ENCODE assay signal across 23 cellular contexts in the genomic region with DNA sequence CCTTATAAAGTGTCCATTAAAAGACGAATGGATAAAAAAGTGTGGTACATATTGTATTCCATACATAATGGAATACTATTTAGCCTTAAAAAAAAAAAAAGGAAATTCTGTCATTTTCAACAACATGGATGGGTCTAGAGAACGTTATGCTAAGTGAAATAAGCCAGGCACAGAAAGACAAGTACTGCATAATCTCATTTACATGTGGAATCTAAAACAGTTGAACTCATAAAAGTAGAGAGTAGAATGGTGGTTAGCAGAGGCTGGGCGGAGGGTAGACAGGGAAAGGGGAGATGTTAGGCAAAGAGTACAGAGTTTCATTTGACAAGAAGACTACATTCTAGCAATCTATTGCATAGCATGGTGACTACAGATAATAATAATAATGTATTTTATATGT. TPM values are rescaled to one million over a fixed set of nuclear protein-coding genes. Genes with fewer than 3 reads are reported as not detected.
A peak's percentile ranks its signal among the peaks of the same experiment; 100 is the strongest.
DNase-seq lines count a peak whose midpoint lies in the region; ATAC-seq lines count a peak whose summit lies in the region.
"Had no signal": no experiment of that assay in that cellular context is flagged by ENCODE, and none has a peak within 500 bp of the region (broad histone marks: within the 10 kb centered on the region; RNA-seq: fewer than 3 reads in every experiment).

No MANE protein-coding gene starts in this region.

- H3K4me1 Mint-ChIP-seq in activated CD4-positive, alpha-beta T cell treated with anti-CD3 and anti-CD28 coated beads, Interleukin-2, amount 10 ng/mL, durations not matched to agents 7 days and 5 days: peaks cover 42% of the 10 kb centered on the region
- H3K4me1 Mint-ChIP-seq in dendritic cell treated with granulocyte-macrophage colony-stimulating factor and Interleukin-4, amounts not matched to agents 40 ng/mL and 50 ng/mL, for 4 days (ENCODE audit: low read depth): peaks cover 62% of the 10 kb centered on the region
- H3K4me1 Mint-ChIP-seq in stimulated activated memory B cell treated with anti-CD40 and anti-IgM and Interleukin-4, amounts not matched to agents 10 μg/mL and 1 μg/mL and 100 μg/mL, for 72 hours: peaks cover 72% of the 10 kb centered on the region
- H3K4me1 Mint-ChIP-seq: WTC11 had no signal

- peaks cover 8% of the 10 kb centered on the region for H3K9me3 Mint-ChIP-seq in activated CD4-positive, alpha-beta T cell treated with anti-CD3 and anti-CD28 coated beads, Interleukin-2, amount 10 ng/mL, durations not matched to agents 7 days and 5 days
- no peaks in the 10 kb centered on the region for H3K9me3 Mint-ChIP-seq in dendritic cell treated with granulocyte-macrophage colony-stimulating factor and Interleukin-4, amounts not matched to agents 40 ng/mL and 50 ng/mL, for 4 days
- peaks cover 3% of the 10 kb centered on the region for H3K9me3 Mint-ChIP-seq in stimulated activated memory B cell treated with anti-CD40 and anti-IgM and Interleukin-4, amounts not matched to agents 10 μg/mL and 1 μg/mL and 100 μg/mL, for 72 hours
- H3K9me3 Mint-ChIP-seq: activated naive CD4-positive, alpha-beta T cell treated with anti-CD3 and anti-CD28 coated beads, Interleukin-2, amount 10 ng/mL, durations not matched to agents 7 days and 5 days had no signal

- no peak overlapping the region for H3K27ac Mint-ChIP-seq in activated CD4-positive, alpha-beta T cell treated with anti-CD3 and anti-CD28 coated beads, Interleukin-2, amount 10 ng/mL, durations not matched to agents 7 days and 5 days
- peak overlapping the region; percentile 65 for H3K27ac Mint-ChIP-seq in dendritic cell treated with granulocyte-macrophage colony-stimulating factor and Interleukin-4, amounts not matched to agents 40 ng/mL and 50 ng/mL, for 4 days
- H3K27ac Mint-ChIP-seq in stimulated activated memory B cell treated with anti-CD40 and anti-IgM and Interleukin-4, amounts not matched to agents 10 μg/mL and 1 μg/mL and 100 μg/mL, for 72 hours: peak overlapping the region; percentile 55
- H3K27ac Mint-ChIP-seq: activated naive CD4-positive, alpha-beta T cell treated with anti-CD3 and anti-CD28 coated beads, Interleukin-2, amount 10 ng/mL, durations not matched to agents 7 days and 5 days; neural progenitor cell; WTC11 had no signal

- H3K36me3 ChIP-seq in H7 (replicated peaks; ENCODE audit: control insufficient read depth, insufficient read depth, low read length): no peaks in the 10 kb centered on the region
- H3K36me3 ChIP-seq: neural progenitor cell, thoracic aorta had no signal

- no peaks in the 10 kb centered on the region for H3K27me3 Mint-ChIP-seq in activated CD4-positive, alpha-beta T cell treated with anti-CD3 and anti-CD28 coated beads, Interleukin-2, amount 10 ng/mL, durations not matched to agents 7 days and 5 days
- H3K27me3 Mint-ChIP-seq in dendritic cell treated with granulocyte-macrophage colony-stimulating factor and Interleukin-4, amounts not matched to agents 40 ng/mL and 50 ng/mL, for 4 days: no peaks in the 10 kb centered on the region
- H3K27me3 Mint-ChIP-seq in stimulated activated memory B cell treated with anti-CD40 and anti-IgM and Interleukin-4, amounts not matched to agents 10 μg/mL and 1 μg/mL and 100 μg/mL, for 72 hours: no peaks in the 10 kb centered on the region
- H3K27me3 Mint-ChIP-seq: activated naive CD4-positive, alpha-beta T cell treated with anti-CD3 and anti-CD28 coated beads, Interleukin-2, amount 10 ng/mL, durations not matched to agents 7 days and 5 days had no signal

- POLR2A ChIA-PET in activated CD4-positive, alpha-beta T cell treated with anti-CD3 and anti-CD28 coated beads, Interleukin-2, amount 10 ng/mL, durations not matched to agents 7 days and 5 days (lab: Charles Lee): no interaction called here

- peak overlapping the region; percentile 2 for H3K4me3 Mint-ChIP-seq in activated CD4-positive, alpha-beta T cell treated with anti-CD3 and anti-CD28 coated beads, Interleukin-2, amount 10 ng/mL, durations not matched to agents 7 days and 5 days
- peak overlapping the region; percentile 70 for H3K4me3 Mint-ChIP-seq in dendritic cell treated with granulocyte-macrophage colony-stimulating factor and Interleukin-4, amounts not matched to agents 40 ng/mL and 50 ng/mL, for 4 days
- peak overlapping the region; percentile 68 for H3K4me3 Mint-ChIP-seq in stimulated activated memory B cell treated with anti-CD40 and anti-IgM and Interleukin-4, amounts not matched to agents 10 μg/mL and 1 μg/mL and 100 μg/mL, for 72 hours
- H3K4me3 Mint-ChIP-seq: neural progenitor cell, WTC11 had no signal

- ATAC-seq in stimulated activated memory B cell treated with anti-CD40 and anti-IgM and Interleukin-4, amounts not matched to agents 10 μg/mL and 1 μg/mL and 100 μg/mL, for 72 hours: no peak
- ATAC-seq: body of pancreas, foreskin keratinocyte, WTC11 had no signal

- H3K4me3 ChIP-seq in H7 (ENCODE audit: insufficient read depth, low read depth, low read length): no peak overlapping the region
- H3K4me3 ChIP-seq: BLaER1, body of pancreas, GM23248, neural progenitor cell, smooth muscle cell had no signal

- CTCF ChIA-PET in activated CD4-positive, alpha-beta T cell treated with anti-CD3 and anti-CD28 coated beads, Interleukin-2, amount 10 ng/mL, durations not matched to agents 7 days and 5 days (lab: Charles Lee): no interaction called here

- DNase-seq in activated CD4-positive, alpha-beta T cell treated with anti-CD3 and anti-CD28 coated beads, Interleukin-2, amount 10 ng/mL, durations not matched to agents 7 days and 5 days: no peak
- DNase-seq in activated CD4-positive, alpha-beta T cell treated with anti-CD3 and anti-CD28 coated beads, Interleukin-2, amount 50 U/mL, for 48 hours: no peak
- DNase-seq in NCI-H526 treated with DMSO at 0.1 percent for 48 hours (lab: John Stamatoyannopoulos, UW) (peak; percentile 55), cerebellar cortex (ENCODE audit: low spot score) (no peak), COLO829 (ENCODE audit: low spot score) (no peak), H7 (no peak)
- DNase-seq: activated naive CD4-positive, alpha-beta T cell treated with anti-CD3 and anti-CD28 coated beads, Interleukin-2, amount 10 ng/mL, durations not matched to agents 7 days and 5 days; body of pancreas; foreskin keratinocyte; GM23248; hippocampal formation; NK-92 treated with Interleukin-12 subunit alpha and Interleukin-12 subunit beta, amount 100 ng/mL, for 24 hours; stimulated activated CD8-positive, alpha-beta memory T cell treated with anti-CD3 and anti-CD28 coated beads, Interleukin-4, amount 100 ng/mL, for 48 hours had no signal

- intact Hi-C loops in dendritic cell treated with granulocyte-macrophage colony-stimulating factor and Interleukin-4, amounts not matched to agents 40 ng/mL and 50 ng/mL, for 4 days (cut with micrococcal nuclease): loop anchor here (10.0 kb wide), 1 partner anchor 212 kb away; the partner anchor contains the start of gene CERS2

- no peaks in the 10 kb centered on the region for H3K27me3 ChIP-seq in H7 (ENCODE audit: control insufficient read depth, insufficient read depth, low read length)
- H3K27me3 ChIP-seq: BLaER1, body of pancreas, foreskin keratinocyte, neural progenitor cell had no signal

- H3K36me3 Mint-ChIP-seq in activated CD4-positive, alpha-beta T cell treated with anti-CD3 and anti-CD28 coated beads, Interleukin-2, amount 10 ng/mL, durations not matched to agents 7 days and 5 days (ENCODE audit: low read depth): peaks cover 47% of the 10 kb centered on the region
- H3K36me3 Mint-ChIP-seq in dendritic cell treated with granulocyte-macrophage colony-stimulating factor and Interleukin-4, amounts not matched to agents 40 ng/mL and 50 ng/mL, for 4 days (ENCODE audit: low read depth): peaks cover 77% of the 10 kb centered on the region
- peaks cover 49% of the 10 kb centered on the region for H3K36me3 Mint-ChIP-seq in stimulated activated memory B cell treated with anti-CD40 and anti-IgM and Interleukin-4, amounts not matched to agents 10 μg/mL and 1 μg/mL and 100 μg/mL, for 72 hours

RNA-seq across cellular contexts. Expression of gene CTSS, which starts 2.6 kb away (rescaled TPM):
- total RNA-seq in activated CD4-positive, alpha-beta T cell treated with anti-CD3 and anti-CD28 coated beads, Interleukin-2, amount 10 ng/mL, durations not matched to agents 7 days and 5 days: 100 to 1,000 TPM; 111 to 117 TPM
- not detected in 2 replicates for total RNA-seq in H7 (2014; rRNA removed; shearing (Covaris generic))

RNA-seq across cellular contexts. Expression of gene HORMAD1, which starts 42.3 kb away (rescaled TPM):
- total RNA-seq in activated CD4-positive, alpha-beta T cell treated with anti-CD3 and anti-CD28 coated beads, Interleukin-2, amount 10 ng/mL, durations not matched to agents 7 days and 5 days: under 1 TPM; 0.37 to 0.40 TPM
- total RNA-seq in H7 (2014; rRNA removed; shearing (Covaris generic)): 0.59 TPM in 1 of 2 replicates, not detected in the other
- total RNA-seq: body of pancreas; foreskin keratinocyte; GM23248; MCF 10A; pulmonary artery endothelial cell; smooth muscle cell; T-helper 1 cell treated with Interleukin-12 subunit alpha and Interleukin-12 subunit beta and Interleukin-4 antibody, amounts not matched to agents 30 ng/mL and 1 ng/mL, for 36 hours; thoracic aorta; WTC11 had no signal

RNA-seq across cellular contexts. Expression of gene CTSK, which starts 45.0 kb away (rescaled TPM):
- total RNA-seq in activated CD4-positive, alpha-beta T cell treated with anti-CD3 and anti-CD28 coated beads, Interleukin-2, amount 10 ng/mL, durations not matched to agents 7 days and 5 days: 1 to 10 TPM; 5.1 to 5.8 TPM
- 170 and 277 TPM in 2 replicates for total RNA-seq in H7 (2014; rRNA removed; shearing (Covaris generic))

Comparison
In these comparisons a context has a peak if more than half of its experiments do, and no peak if none do; other contexts are left out.
1. H3K4me3 Mint-ChIP-seq: peak in every context shown above with its lines; median percentile 70 in dendritic cell treated with granulocyte-macrophage colony-stimulating factor and Interleukin-4, amounts not matched to agents 40 ng/mL and 50 ng/mL, for 4 days; 68 in stimulated activated memory B cell treated with anti-CD40 and anti-IgM and Interleukin-4, amounts not matched to agents 10 μg/mL and 1 μg/mL and 100 μg/mL, for 72 hours; 2 in activated CD4-positive, alpha-beta T cell treated with anti-CD3 and anti-CD28 coated beads, Interleukin-2, amount 10 ng/mL, durations not matched to agents 7 days and 5 days.
2. RNA of gene CTSS, which starts 2.6 kb away (total RNA-seq): 111 to 117 TPM in activated CD4-positive, alpha-beta T cell treated with anti-CD3 and anti-CD28 coated beads, Interleukin-2, amount 10 ng/mL, durations not matched to agents 7 days and 5 days; not detected in H7; every median in the first group is over 100 times any median in the second.
3. RNA of gene CTSK, which starts 45.0 kb away (total RNA-seq): 170 to 277 TPM in H7; 5.1 to 5.8 TPM in activated CD4-positive, alpha-beta T cell treated with anti-CD3 and anti-CD28 coated beads, Interleukin-2, amount 10 ng/mL, durations not matched to agents 7 days and 5 days; every median in the first group is over 10 times any median in the second.